In the genomic region with DNA sequence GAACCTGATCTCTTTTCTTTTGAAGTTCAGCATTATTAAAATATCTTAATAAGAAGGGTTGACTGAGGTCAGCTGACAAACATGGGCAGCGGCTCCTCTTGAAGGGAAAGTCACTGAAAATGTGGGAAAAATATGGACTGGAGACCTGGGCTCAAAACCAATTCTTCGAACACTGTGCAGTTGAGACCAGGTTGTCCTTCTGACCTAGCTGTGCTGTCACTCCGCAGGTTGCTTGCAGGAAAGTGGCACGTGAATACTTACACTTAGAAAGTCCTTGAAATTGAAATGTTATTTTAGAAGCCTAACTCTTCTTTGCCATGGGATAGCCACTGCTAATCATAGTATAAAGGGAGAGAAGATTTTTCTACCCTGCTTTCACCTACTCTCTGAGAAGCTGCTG, we compare ENCODE assay signal across 29 cellular contexts.
"Had no signal": no experiment of that assay in that cellular context is flagged by ENCODE, and none has a peak within 500 bp of the region (broad histone marks: within the 10 kb centered on the region; RNA-seq: fewer than 3 reads in every experiment).

No MANE protein-coding gene starts in this region.

- H3K36me3 Mint-ChIP-seq: naive B cell; natural killer cell; neural progenitor cell; stimulated activated effector memory CD8-positive, alpha-beta T cell treated with anti-CD3 and anti-CD28 coated beads, Interleukin-12 subunit alpha, Interleukin-12 subunit beta, amount 100 ng/mL, for 72 hours had no signal

- H3K4me3 ChIP-seq: left lung, lower lobe of right lung, neural progenitor cell, prostate gland, skin epidermis, spleen, suprapubic skin, thoracic aorta, tibial artery, upper lobe of right lung had no signal

- ATAC-seq: left colon; left lung; lower lobe of right lung; natural killer cell; right cardiac atrium; sciatic nerve; stimulated activated effector memory CD8-positive, alpha-beta T cell treated with anti-CD3 and anti-CD28 coated beads, Interleukin-12 subunit alpha, Interleukin-12 subunit beta, amount 100 ng/mL, for 72 hours; upper lobe of right lung had no signal

- H3K9me3 Mint-ChIP-seq: natural killer cell; nephron progenitor cell; neural progenitor cell; stimulated activated naive CD8-positive, alpha-beta T cell treated with anti-CD3 and anti-CD28 coated beads, Interleukin-15, Interleukin-2, amounts not matched to agents 100 ng/mL and 50 ng/mL, for 24 hours had no signal

- H3K4me3 Mint-ChIP-seq: naive B cell; natural killer cell; nephron progenitor cell; neural progenitor cell; stimulated activated effector memory CD8-positive, alpha-beta T cell treated with anti-CD3 and anti-CD28 coated beads, Interleukin-12 subunit alpha, Interleukin-12 subunit beta, amount 100 ng/mL, for 72 hours; stimulated activated naive CD8-positive, alpha-beta T cell treated with anti-CD3 and anti-CD28 coated beads, Interleukin-15, Interleukin-2, amounts not matched to agents 100 ng/mL and 50 ng/mL, for 24 hours had no signal

- H3K4me1 ChIP-seq: left lung, lower lobe of right lung, neural progenitor cell, prostate gland, spleen, suprapubic skin, tibial artery, upper lobe of right lung had no signal

- DNase-seq: hippocampal formation; kidney; left colon; left lung; lower lobe of right lung; mammary epithelial cell; mesenchymal stem cell; naive B cell; natural killer cell; nephron progenitor cell; occipital lobe; posterior cingulate gyrus; retina; right cardiac atrium; spleen; stimulated activated CD4-positive, alpha-beta T cell treated with anti-CD3 and anti-CD28 coated beads, Interleukin-4, amount 100 ng/mL, for 24 hours; stimulated activated naive CD4-positive, alpha-beta T cell; tibial artery; trophoblast cell; upper lobe of right lung had no signal

- H3K27ac Mint-ChIP-seq: naive B cell; natural killer cell; nephron progenitor cell; neural progenitor cell; stimulated activated effector memory CD8-positive, alpha-beta T cell treated with anti-CD3 and anti-CD28 coated beads, Interleukin-12 subunit alpha, Interleukin-12 subunit beta, amount 100 ng/mL, for 72 hours; stimulated activated naive CD8-positive, alpha-beta T cell treated with anti-CD3 and anti-CD28 coated beads, Interleukin-15, Interleukin-2, amounts not matched to agents 100 ng/mL and 50 ng/mL, for 24 hours had no signal

- H3K4me2 ChIP-seq: neural progenitor cell had no signal

- H3K27ac ChIP-seq: left lung, lower lobe of right lung, neural progenitor cell, neutrophil, prostate gland, skin epidermis, spleen, suprapubic skin, thoracic aorta, tibial artery, upper lobe of right lung had no signal

- H3K27me3 ChIP-seq: left lung, neural progenitor cell, neutrophil, spleen, suprapubic skin, tibial artery, upper lobe of right lung had no signal

- H3K9ac ChIP-seq: neural progenitor cell had no signal

- H3K9me3 ChIP-seq: left lung, lower lobe of right lung, neutrophil, prostate gland, spleen, suprapubic skin, thoracic aorta, tibial artery, upper lobe of right lung had no signal

- H3K4me1 Mint-ChIP-seq: naive B cell; natural killer cell; nephron progenitor cell; neural progenitor cell; stimulated activated effector memory CD8-positive, alpha-beta T cell treated with anti-CD3 and anti-CD28 coated beads, Interleukin-12 subunit alpha, Interleukin-12 subunit beta, amount 100 ng/mL, for 72 hours had no signal

- H3K36me3 ChIP-seq: left lung, lower lobe of right lung, neural progenitor cell, neutrophil, prostate gland, spleen, suprapubic skin, thoracic aorta, tibial artery, upper lobe of right lung had no signal

- H3K27me3 Mint-ChIP-seq: naive B cell; stimulated activated naive CD8-positive, alpha-beta T cell treated with anti-CD3 and anti-CD28 coated beads, Interleukin-15, Interleukin-2, amounts not matched to agents 100 ng/mL and 50 ng/mL, for 24 hours had no signal

- H2AFZ ChIP-seq: neural progenitor cell had no signal
